ENCODE assay signal across 22 cellular contexts in genomic region chr3:172840913-172841312, GRCh38.
DNase-seq lines count a peak whose midpoint lies in the region; ATAC-seq, FAIRE-seq and TF ChIP-seq lines count a peak whose summit lies in the region.
"Had no signal": no experiment of that assay in that cellular context is flagged by ENCODE, and none has a peak within 500 bp of the region (broad histone marks: within the 10 kb centered on the region; RNA-seq: fewer than 3 reads in every experiment).

No MANE protein-coding gene starts in this region.

- no peak overlapping the region for H2BK20ac ChIP-seq in H1 (ENCODE audit: low read length)

- no peak overlapping the region for H3K56ac ChIP-seq in H1 (replicated peaks; ENCODE audit: insufficient read length, low read depth, low read length)

- H3K36me3 ChIP-seq in HEK293 (ENCODE audit: control insufficient read depth in 2 of 2, insufficient read depth in 1 of 2, low read length in 2 of 2) (no peaks in the 10 kb centered on the region), H1 (ENCODE audit: control insufficient read depth in 2 of 4, insufficient read depth in 4 of 4, low read length in 3 of 4) (no peaks in the 10 kb centered on the region)
- H3K36me3 ChIP-seq: BE2C; BLaER1 treated with 17β-estradiol and CSF1 and Interleukin-3, amounts not matched to agents 10 nM and 100 nM; HAP-1 had no signal

- H4K5ac ChIP-seq in H1 (ENCODE audit: insufficient read length, low read depth, low read length), result no peak overlapping the region

- TF ChIP-seq POLR2A in H1 (IDR thresholded peaks at IDR 0.05; ENCODE audit: control extremely low read depth in 1 of 2, low read depth in 2 of 2, low read length in 2 of 2), result no peak

- no peak overlapping the region for H3K4me2 ChIP-seq in H1 (ENCODE audit: insufficient read depth in 1 of 2, low read depth in 2 of 2, low read length in 2 of 2)

- H2AK5ac ChIP-seq in H1 (ENCODE audit: low read depth, low read length), result no peak overlapping the region

- no peak overlapping the region for H2BK15ac ChIP-seq in H1 (ENCODE audit: low read length)

- no peak overlapping the region for H3K23ac ChIP-seq in H1 (ENCODE audit: insufficient read length)

- no peak for TF ChIP-seq RAD21 in H1 (IDR thresholded peaks at IDR 0.05 in 1 of 2, conservative IDR thresholded peaks at IDR 0.05 in 1 of 2; ENCODE audit: low read depth in 2 of 2, low read length in 2 of 2)

- H2BK12ac ChIP-seq in H1 (ENCODE audit: low read depth, low read length), result no peak overlapping the region

- no peak overlapping the region for H3K4ac ChIP-seq in H1 (replicated peaks; ENCODE audit: insufficient read length, low read depth, low read length)

- H2BK5ac ChIP-seq in H1 (ENCODE audit: low read depth, low read length), result no peak overlapping the region

- no peak overlapping the region for H3K14ac ChIP-seq in H1 (ENCODE audit: insufficient read length)

- H3K79me1 ChIP-seq in H1 (ENCODE audit: low read depth, low read length), result no peaks in the 10 kb centered on the region

- no peak for ATAC-seq in HG03039 (IDR thresholded peaks at IDR 0.05; ENCODE audit: unreplicated experiment)
- ATAC-seq in GM21529 (IDR thresholded peaks at IDR 0.05; ENCODE audit: unreplicated experiment), result no peak

- FAIRE-seq in H1 (lab: Jason Lieb, UNC), result no peak
- FAIRE-seq: A204.1, D721Med, G401.6, GM12892, H54 had no signal

- no peak overlapping the region for H4K8ac ChIP-seq in H1 (ENCODE audit: extremely low read depth, insufficient read depth, low read length)

- POLR2A ChIA-PET in HEK293 (lab: Yijun Ruan, JAX), result no interaction called here
- POLR2A ChIA-PET in H1 (lab: Charles Lee; ENCODE audit: partially characterized antibody), result no interaction called here

- CTCF ChIA-PET in HEK293 (lab: Yijun Ruan, JAX), result no interaction called here
- CTCF ChIA-PET in H1 (lab: Charles Lee; ENCODE audit: partially characterized antibody), result no interaction called here

- H2BK120ac ChIP-seq in H1 (replicated peaks; ENCODE audit: low read depth, low read length), result no peak overlapping the region

- H3K9ac ChIP-seq in H1 (replicated peaks in 1 of 4; ENCODE audit: extremely low read depth in 1 of 4, low read depth in 3 of 4, low read length in 3 of 4), result no peak overlapping the region
- H3K9ac ChIP-seq: BLaER1 treated with 17β-estradiol and CSF1 and Interleukin-3, amounts not matched to agents 10 nM and 100 nM; GM23248 had no signal

- no peaks in the 10 kb centered on the region for H3K9me3 ChIP-seq in HEK293 (ENCODE audit: control insufficient read depth, insufficient read depth, low read depth, low read length)
- no peaks in the 10 kb centered on the region for H3K9me3 ChIP-seq in H1 (ENCODE audit: insufficient read depth in 2 of 2, low read depth in 1 of 2, low read length in 1 of 2)
- H3K9me3 ChIP-seq: BE2C, HAP-1 had no signal

- 74% methylated on average over 4 of the region's 4 CpGs; no CpG with 5 or more reads in 1 of the 2 experiments for WGBS in H1 (ENCODE audit: extremely low coverage in 1 of 2, insufficient coverage in 1 of 2, insufficient read length in 1 of 2, insufficient replicate concordance in 2 of 2, low coverage in 1 of 2, low lambda C conversion rate in 2 of 2, missing lambda C conversion rate in 1 of 2), 2 experiments

- peak; percentile 3 for DNase-seq in DMS53 (lab: John Stamatoyannopoulos, UW)
- no peak for DNase-seq in DMS53 treated with DMSO at 0.1 percent for 48 hours (lab: John Stamatoyannopoulos, UW; ENCODE audit: unreplicated experiment)
- DNase-seq in H1 (ENCODE audit: low read depth in 1 of 2, low spot score in 2 of 2), result no peak
- DNase-seq: ACHN; AML-193; BE2C; CD4-positive, alpha-beta T cell; CD8-positive, alpha-beta memory T cell; DMS 273 treated with DMSO at 0.1 percent for 48 hours; DND-41; GM23248 had no signal

- no peak overlapping the region for H4K91ac ChIP-seq in H1 (replicated peaks; ENCODE audit: insufficient read length, low read length)

- peaks cover 1% of the 10 kb centered on the region; the same call in 1 of the 2 replicates for H3K23me2 ChIP-seq in H1 (ENCODE audit: low read depth, low read length)

- TF ChIP-seq CTCF in HEK293 (tag by site-specific recombination; IDR thresholded peaks at IDR 0.05) (no peak), H1 (IDR thresholded peaks at IDR 0.05; ENCODE audit: control extremely low read depth in 1 of 3, insufficient read depth in 1 of 3, low read depth in 1 of 3, low read length in 3 of 3) (no peak)

- H3K27ac ChIP-seq in HEK293 (ENCODE audit: extremely low read depth, low read depth, low read length) (no peak overlapping the region), H1 (ENCODE audit: low read depth, low read length) (no peak overlapping the region)
- H3K27ac ChIP-seq: 22Rv1; BLaER1 treated with 17β-estradiol and CSF1 and Interleukin-3, amounts not matched to agents 10 nM and 100 nM; GM23248 had no signal

- 0 out of 2 replicates have a peak overlapping the region, but pooled peaks have one; percentile 36 for H2AFZ ChIP-seq in H1 (ENCODE audit: low read length)
- H2AFZ ChIP-seq: GM23248 had no signal

- no peak for TF ChIP-seq EP300 in H1 (IDR thresholded peaks at IDR 0.05; ENCODE audit: borderline replicate concordance in 1 of 2, low read depth in 2 of 2, low read length in 2 of 2)

- H3K4me1 ChIP-seq in HEK293 (ENCODE audit: control insufficient read depth, insufficient read depth, low read length), result no peaks in the 10 kb centered on the region
- peaks cover 0 to 4% (median 1%) of the 10 kb centered on the region in 4 experiments; a peak in 2 of 7 replicates for H3K4me1 ChIP-seq in H1 (replicated peaks in 1 of 4; ENCODE audit: control insufficient read depth in 3 of 4, insufficient read depth in 4 of 4, low read length in 3 of 4)
- H3K4me1 ChIP-seq: HAP-1 had no signal

- H3K79me2 ChIP-seq in H1 (ENCODE audit: control insufficient read depth in 1 of 2, insufficient read depth in 2 of 2, low read length in 2 of 2), result no peaks in the 10 kb centered on the region

- no peaks in the 10 kb centered on the region for H3K27me3 ChIP-seq in H1 (replicated peaks in 1 of 4; ENCODE audit: control insufficient read depth in 3 of 4, extremely low read depth in 1 of 4, insufficient read depth in 3 of 4, low read length in 3 of 4)
- H3K27me3 ChIP-seq: BE2C; BLaER1 treated with 17β-estradiol and CSF1 and Interleukin-3, amounts not matched to agents 10 nM and 100 nM had no signal

- no peak overlapping the region for H3K18ac ChIP-seq in H1 (ENCODE audit: extremely low read depth, low read length)

- no peak overlapping the region for H3K4me3 ChIP-seq in HEK293 (ENCODE audit: low read depth, low read length)
- H3K4me3 ChIP-seq in H1 (ENCODE audit: extremely low read depth in 1 of 4, insufficient read depth in 2 of 4, low read depth in 3 of 4, low read length in 4 of 4), result no peak overlapping the region
- H3K4me3 ChIP-seq: BLaER1 treated with 17β-estradiol and CSF1 and Interleukin-3, amounts not matched to agents 10 nM and 100 nM; GM23248; HAP-1 had no signal

- H4K20me1 ChIP-seq in H1 (replicated peaks in 1 of 2; ENCODE audit: control insufficient read depth in 1 of 2, insufficient read depth in 2 of 2, low read length in 2 of 2), result no peaks in the 10 kb centered on the region
- H4K20me1 ChIP-seq: BLaER1 treated with 17β-estradiol and CSF1 and Interleukin-3, amounts not matched to agents 10 nM and 100 nM had no signal

TF ChIP-seq in HEK293, 187 proteins besides CTCF, POLR2A, EP300 and RAD21:
- TF ChIP-seq ZSCAN5A (tag by site-specific recombination; IDR thresholded peaks at IDR 0.05), result no peak
- peak; percentile 86 for TF ChIP-seq ZNF366 (tag by site-specific recombination; conservative IDR thresholded peaks at IDR 0.05)

TF ChIP-seq in H1, 55 proteins besides CTCF, POLR2A, EP300 and RAD21:
- TF ChIP-seq NANOG (IDR thresholded peaks at IDR 0.05; ENCODE audit: insufficient read depth, low read depth, low read length, poor library complexity, severe bottlenecking) (no peak), BACH1 (IDR thresholded peaks at IDR 0.05; ENCODE audit: low read length) (no peak), KDM1A (IDR thresholded peaks at IDR 0.05; ENCODE audit: borderline replicate concordance, low read length) (no peak), POLR2AphosphoS5 (IDR thresholded peaks at IDR 0.05; ENCODE audit: low read depth, low read length) (no peak), SUZ12 (IDR thresholded peaks at IDR 0.05; ENCODE audit: low read length) (no peak), ASH2L (IDR thresholded peaks at IDR 0.05; ENCODE audit: low read length) (no peak), SIRT6 (IDR thresholded peaks at IDR 0.05; ENCODE audit: low read length) (no peak), TAF7 (optimal IDR thresholded peaks at IDR 0.05; ENCODE audit: borderline replicate concordance, low read depth, low read length) (no peak), CEBPB (IDR thresholded peaks at IDR 0.05; ENCODE audit: low read depth, low read length) (no peak), RNF2 (IDR thresholded peaks at IDR 0.05; ENCODE audit: borderline replicate concordance, low read depth, low read length, missing control alignments, poor library complexity, severe bottlenecking) (no peak)
